ENCODE assay signal across 9 cellular contexts in the genomic region with DNA sequence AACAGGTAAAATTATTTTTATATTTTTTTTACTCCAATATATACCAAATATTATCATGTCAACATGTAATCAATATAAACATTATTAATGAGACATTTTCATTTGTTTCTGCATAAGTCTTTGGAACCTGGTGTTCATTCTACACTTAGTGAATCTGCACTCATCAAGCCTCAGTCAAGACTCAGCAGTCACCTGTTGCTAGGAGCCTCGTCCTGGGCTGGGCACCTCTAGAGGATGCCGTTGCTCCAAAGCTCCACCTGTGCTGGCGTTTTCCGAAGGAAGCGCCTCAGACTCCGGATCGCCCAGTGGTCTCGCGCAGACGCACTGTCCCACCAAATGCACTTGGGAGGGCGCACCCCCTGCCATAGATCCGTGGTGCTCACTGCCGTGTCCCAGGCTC.
"Had no signal": no experiment of that assay in that cellular context is flagged by ENCODE, and none has a peak within 500 bp of the region (broad histone marks: within the 10 kb centered on the region; RNA-seq: fewer than 3 reads in every experiment).

No MANE protein-coding gene starts in this region.

- H3K4me2 ChIP-seq: GM23338 had no signal

- H3K4me1 ChIP-seq: HAP-1 had no signal

- FAIRE-seq: H54 had no signal

- H3K9me3 ChIP-seq: HAP-1 had no signal

- H3K9ac ChIP-seq: GM23248 had no signal

- H3K27ac ChIP-seq: GM23248 had no signal

- ATAC-seq: GM23338 had no signal

- H3K36me3 ChIP-seq: HAP-1 had no signal

- H2AFZ ChIP-seq: GM23248, GM23338 had no signal

- DNase-seq: GM23248, GOT3, H7, H9, HCEC 1CT, HFFc6 had no signal

- H3K4me3 ChIP-seq: GM23248, GM23338, HAP-1 had no signal
